ENCODE assay signal across 22 cellular contexts in genomic region chr21:37848721-37849490, GRCh38.
A peak's percentile ranks its signal among the peaks of the same experiment; 100 is the strongest.
DNase-seq lines count a peak whose midpoint lies in the region; ATAC-seq lines count a peak whose summit lies in the region.
"Had no signal": no experiment of that assay in that cellular context is flagged by ENCODE, and none has a peak within 500 bp of the region (broad histone marks: within the 10 kb centered on the region; RNA-seq: fewer than 3 reads in every experiment).

No MANE protein-coding gene starts in this region.

- H3K9ac ChIP-seq in skeletal muscle satellite cell (ENCODE audit: low read depth, low read length), result peak overlapping the region; percentile 68
- H3K9ac ChIP-seq: neural progenitor cell had no signal

- H3K27me3 ChIP-seq in SJSA1 (replicated peaks), result no peaks in the 10 kb centered on the region
- H3K27me3 ChIP-seq in skeletal muscle satellite cell (ENCODE audit: control insufficient read depth, insufficient read depth, low read length), result no peaks in the 10 kb centered on the region
- H3K27me3 ChIP-seq: neural progenitor cell, upper lobe of left lung had no signal

- H3K4me1 ChIP-seq in SJSA1 (replicated peaks) (peaks cover 34% of the 10 kb centered on the region), skeletal muscle satellite cell (ENCODE audit: control insufficient read depth, insufficient read depth, low read length) (peaks cover 45% of the 10 kb centered on the region)
- H3K4me1 ChIP-seq: neural progenitor cell had no signal

- ATAC-seq in GM18858 (IDR thresholded peaks at IDR 0.05; ENCODE audit: unreplicated experiment) (no peak), GM19035 (IDR thresholded peaks at IDR 0.05; ENCODE audit: unreplicated experiment) (no peak), HG02588 (IDR thresholded peaks at IDR 0.05; ENCODE audit: unreplicated experiment) (no peak)
- ATAC-seq: left lobe of liver, mucosa of descending colon had no signal

- H3K9me3 ChIP-seq in SJSA1 (replicated peaks) (0 out of 2 replicates have a peak, but pooled peaks cover 2% of the 10 kb centered on the region), skeletal muscle satellite cell (replicated peaks; ENCODE audit: low read length) (no peaks in the 10 kb centered on the region)
- H3K9me3 ChIP-seq: mucosa of descending colon, upper lobe of left lung had no signal

- peak; percentile 57 for DNase-seq in GM03348 (ENCODE audit: low spot score)
- peak in 1 of 2 experiments; percentile 67 for DNase-seq in SJSA1 (ENCODE audit: low read depth in 1 of 2, low spot score in 2 of 2)
- peak; percentile 76 for DNase-seq in fibroblast of peridontal ligament (ENCODE audit: extremely low read depth)
- DNase-seq in HPDE6-E6E7 (ENCODE audit: extremely low spot score), result no peak
- DNase-seq: activated CD4-positive, alpha-beta memory T cell treated with anti-CD3 and anti-CD28 coated beads for 36 hours; caudate nucleus; DND-41; dorsolateral prefrontal cortex; KG1; mucosa of descending colon; NCI-H1930; NCI-H774; small intestine; stimulated activated CD4-positive, alpha-beta T cell treated with anti-CD3 and anti-CD28 coated beads, Interleukin-4, amount 100 ng/mL, for 1 hour; upper lobe of left lung had no signal

- H3K36me3 ChIP-seq in SJSA1, result no peaks in the 10 kb centered on the region
- H3K36me3 ChIP-seq in skeletal muscle satellite cell (ENCODE audit: insufficient read depth, low read length), result no peaks in the 10 kb centered on the region
- H3K36me3 ChIP-seq: neural progenitor cell, upper lobe of left lung had no signal

- peak overlapping the region; percentile 96 for H3K27ac ChIP-seq in SJSA1
- H3K27ac ChIP-seq: dorsolateral prefrontal cortex, neural progenitor cell, SK-N-MC, upper lobe of left lung had no signal

- H3K4me3 ChIP-seq in SJSA1 (peak overlapping the region; percentile 15), skeletal muscle satellite cell (ENCODE audit: low read length) (peak overlapping the region; percentile 46)
- H3K4me3 ChIP-seq: dorsolateral prefrontal cortex, mucosa of descending colon, neural progenitor cell, SK-N-MC, upper lobe of left lung had no signal

- peak overlapping the region; percentile 38 for H3K4me2 ChIP-seq in skeletal muscle satellite cell (ENCODE audit: low read length)
- H3K4me2 ChIP-seq: neural progenitor cell had no signal
